In genomic region chr15:90588427-90588826, GRCh38 we compare ENCODE assay signal across 17 cellular contexts. TPM values are rescaled to one million over a fixed set of nuclear protein-coding genes. Genes with fewer than 3 reads are reported as not detected.
DNase-seq lines count a peak whose midpoint lies in the region; ATAC-seq and TF ChIP-seq lines count a peak whose summit lies in the region.
"Had no signal": no experiment of that assay in that cellular context is flagged by ENCODE, and none has a peak within 500 bp of the region (broad histone marks: within the 10 kb centered on the region; RNA-seq: fewer than 3 reads in every experiment).

No MANE protein-coding gene starts in this region.

- peaks cover 6% of the 10 kb centered on the region for H3K36me3 Mint-ChIP-seq in activated naive CD8-positive, alpha-beta T cell treated with anti-CD3 and anti-CD28 coated beads, Interleukin-2, amount 50 U/mL, for 24 hours (ENCODE audit: low read depth)
- H3K36me3 Mint-ChIP-seq in activated naive CD8-positive, alpha-beta T cell treated with anti-CD3 and anti-CD28 coated beads for 36 hours = peaks cover 18% of the 10 kb centered on the region
- H3K36me3 Mint-ChIP-seq in T-cell = peaks cover 27% of the 10 kb centered on the region

- H3K27ac Mint-ChIP-seq in activated naive CD8-positive, alpha-beta T cell treated with anti-CD3 and anti-CD28 coated beads, Interleukin-2, amount 50 U/mL, for 24 hours = no peak overlapping the region
- no peak overlapping the region for H3K27ac Mint-ChIP-seq in activated naive CD8-positive, alpha-beta T cell treated with anti-CD3 and anti-CD28 coated beads for 36 hours
- peak overlapping the region; percentile 7 to 34 for H3K27ac Mint-ChIP-seq in T-cell
- H3K27ac Mint-ChIP-seq: brain had no signal

- no peak for DNase-seq in activated naive CD8-positive, alpha-beta T cell treated with anti-CD3 and anti-CD28 coated beads, Interleukin-2, amount 50 U/mL, for 24 hours
- DNase-seq in activated naive CD8-positive, alpha-beta T cell treated with anti-CD3 and anti-CD28 coated beads for 36 hours = no peak
- DNase-seq in T-cell (no peak), fibroblast of mammary gland (ENCODE audit: low read depth) (peak; percentile 59), left lung (no peak), testis (no peak)
- DNase-seq: activated T-cell treated with anti-CD3 and anti-CD28 coated beads, Interleukin-2, amount 50 U/mL, for 48 hours; BE2C; DMS79 treated with DMSO at 0.1 percent for 48 hours; effector CD8-positive, alpha-beta T cell; PC-9 had no signal

- H3K4me1 Mint-ChIP-seq in activated naive CD8-positive, alpha-beta T cell treated with anti-CD3 and anti-CD28 coated beads, Interleukin-2, amount 50 U/mL, for 24 hours = peaks cover 42% of the 10 kb centered on the region
- peaks cover 36% of the 10 kb centered on the region for H3K4me1 Mint-ChIP-seq in activated naive CD8-positive, alpha-beta T cell treated with anti-CD3 and anti-CD28 coated beads for 36 hours
- peaks cover 61 to 64% (median 63%) of the 10 kb centered on the region in 3 donors for H3K4me1 Mint-ChIP-seq in T-cell

- no peak for TF ChIP-seq POLR2A in testis (IDR thresholded peaks at IDR 0.05)

- H3K4me3 ChIP-seq in fibroblast of mammary gland (ENCODE audit: control insufficient read depth, low read depth, low read length) (no peak overlapping the region), left lung (no peak overlapping the region), testis (no peak overlapping the region)
- H3K4me3 ChIP-seq: PC-9, skin epidermis had no signal

- 69 to 96% methylated on average over 3 to 5 of the region's 5 CpGs for WGBS in testis, 2 donors

- H3K36me3 ChIP-seq in left lung = no peaks in the 10 kb centered on the region
- H3K36me3 ChIP-seq in testis (ENCODE audit: low read depth, missing control alignments) = no peaks in the 10 kb centered on the region
- H3K36me3 ChIP-seq: BE2C, neutrophil had no signal

- CTCF ChIA-PET in T-cell (lab: Charles Lee) = interaction anchor here in 1 of 2 donors (0.9 kb wide), 1 partner anchor 15 kb away, joined by 3 read pairs; no protein-coding TSS in a partner anchor

- no peaks in the 10 kb centered on the region for H3K27me3 Mint-ChIP-seq in activated naive CD8-positive, alpha-beta T cell treated with anti-CD3 and anti-CD28 coated beads, Interleukin-2, amount 50 U/mL, for 24 hours
- no peaks in the 10 kb centered on the region for H3K27me3 Mint-ChIP-seq in activated naive CD8-positive, alpha-beta T cell treated with anti-CD3 and anti-CD28 coated beads for 36 hours
- H3K27me3 Mint-ChIP-seq in T-cell = no peaks in the 10 kb centered on the region
- H3K27me3 Mint-ChIP-seq: brain had no signal

- H3K27ac ChIP-seq in left lung (no peak overlapping the region), testis (no peak overlapping the region)
- H3K27ac ChIP-seq: neutrophil, PC-9, skin epidermis had no signal

- POLR2A ChIA-PET in T-cell (lab: Charles Lee) = no interaction called here

- H3K4me1 ChIP-seq in left lung = peaks cover 2 to 41% of the 10 kb centered on the region in 2 donors
- peaks cover 11% of the 10 kb centered on the region for H3K4me1 ChIP-seq in testis
- H3K4me1 ChIP-seq: BE2C had no signal

- no peaks in the 10 kb centered on the region for H3K9me3 ChIP-seq in left lung
- H3K9me3 ChIP-seq in testis = no peaks in the 10 kb centered on the region
- H3K9me3 ChIP-seq: BE2C, neutrophil had no signal

- H3K4me3 Mint-ChIP-seq in activated naive CD8-positive, alpha-beta T cell treated with anti-CD3 and anti-CD28 coated beads, Interleukin-2, amount 50 U/mL, for 24 hours = no peak overlapping the region
- no peak overlapping the region for H3K4me3 Mint-ChIP-seq in activated naive CD8-positive, alpha-beta T cell treated with anti-CD3 and anti-CD28 coated beads for 36 hours
- H3K4me3 Mint-ChIP-seq in T-cell = no peak overlapping the region
- H3K4me3 Mint-ChIP-seq: brain had no signal

- H3K9me3 Mint-ChIP-seq in activated naive CD8-positive, alpha-beta T cell treated with anti-CD3 and anti-CD28 coated beads, Interleukin-2, amount 50 U/mL, for 24 hours = no peaks in the 10 kb centered on the region
- no peaks in the 10 kb centered on the region for H3K9me3 Mint-ChIP-seq in activated naive CD8-positive, alpha-beta T cell treated with anti-CD3 and anti-CD28 coated beads for 36 hours
- H3K9me3 Mint-ChIP-seq in T-cell = no peaks in the 10 kb centered on the region
- H3K9me3 Mint-ChIP-seq: brain had no signal

- H3K27me3 ChIP-seq in left lung (no peaks in the 10 kb centered on the region), testis (no peaks in the 10 kb centered on the region)
- H3K27me3 ChIP-seq: BE2C had no signal

- TF ChIP-seq CTCF in fibroblast of mammary gland (conservative IDR thresholded peaks at IDR 0.05; ENCODE audit: control insufficient read depth, insufficient read depth, low read depth, low read length) (no peak), left lung (IDR thresholded peaks at IDR 0.05) (no peak), testis (IDR thresholded peaks at IDR 0.05) (no peak)

- peak; percentile 15 for ATAC-seq in activated naive CD8-positive, alpha-beta T cell treated with anti-CD3 and anti-CD28 coated beads, Interleukin-2, amount 50 U/mL, for 24 hours
- ATAC-seq in T-cell (replicated peaks in 1 of 4) (no peak), HG03175 (IDR thresholded peaks at IDR 0.05; ENCODE audit: unreplicated experiment) (no peak), left lung (no peak), HG03457 (IDR thresholded peaks at IDR 0.05; ENCODE audit: unreplicated experiment) (no peak)
- ATAC-seq: activated CD4-positive, CD25-positive, alpha-beta regulatory T cell treated with anti-CD3 and anti-CD28 coated beads, Interleukin-2, amount 50 U/mL, for 24 hours had no signal

- intact Hi-C loops in left lung (cut with DNase I) (no loop called here), testis (cut with DNase I; ENCODE audit: low total_unique reads) (no loop called here)

RNA-seq across cellular contexts. Expression of gene CRTC3, which starts 58.7 kb away (rescaled TPM):
- 10 to 100 TPM; 28.9 to 30.3 TPM for total RNA-seq in activated naive CD8-positive, alpha-beta T cell treated with anti-CD3 and anti-CD28 coated beads for 36 hours
- total RNA-seq in T-cell = 100 to 1,000 TPM in 1 of 5 donors, 10 to 100 TPM in 4; 88.3 to 119 (median 89.1) TPM
- total RNA-seq in left lung = 10 to 100 TPM; 33.0 to 36.4 TPM
- total RNA-seq in testis = 100 to 1,000 TPM; 105 to 125 TPM
- polyA plus RNA-seq in testis (ENCODE audit: insufficient read depth, low read depth, low replicate concordance) = 47.1 TPM

Comparison
In these comparisons a context has a peak if more than half of its experiments do, and no peak if none do; other contexts are left out.
1. H3K27ac Mint-ChIP-seq: peak in T-cell (2 of 2); none in activated naive CD8-positive, alpha-beta T cell treated with anti-CD3 and anti-CD28 coated beads, Interleukin-2, amount 50 U/mL, for 24 hours (single experiment) and activated naive CD8-positive, alpha-beta T cell treated with anti-CD3 and anti-CD28 coated beads for 36 hours (single experiment).